ENCODE assay signal across 8 cellular contexts in genomic region chr6:43020847-43021246, GRCh38. TPM values are rescaled to one million over a fixed set of nuclear protein-coding genes. Genes with fewer than 3 reads are reported as not detected.
DNase-seq lines count a peak whose midpoint lies in the region; ATAC-seq lines count a peak whose summit lies in the region.

No MANE protein-coding gene starts in this region.

- H3K36me3 ChIP-seq in stomach smooth muscle (ENCODE audit: control insufficient read depth in 2 of 2, insufficient read depth in 2 of 2, low read length in 2 of 2): peaks cover 19 to 33% of the 10 kb centered on the region in 2 donors

- peak overlapping the region; percentile 82 for H3K27ac ChIP-seq in stomach smooth muscle (ENCODE audit: low read length)

- peaks cover 34% of the 10 kb centered on the region for H3K4me1 ChIP-seq in stomach smooth muscle (ENCODE audit: control insufficient read depth, insufficient read depth, low read length)

- H3K9ac ChIP-seq in stomach smooth muscle (ENCODE audit: low read length in 2 of 2): peak overlapping the region; percentile 80 to 87

- DNase-seq in activated CD4-positive, alpha-beta T cell treated with anti-CD3 and anti-CD28 coated beads, Interleukin-2, amount 10 ng/mL, durations not matched to agents 7 days and 5 days: no peak
- no peak for DNase-seq in activated CD4-positive, alpha-beta T cell treated with anti-CD3 and anti-CD28 coated beads for 48 hours
- no peak for DNase-seq in activated CD8-positive, alpha-beta T cell treated with anti-CD3 and anti-CD28 coated beads, Interleukin-2, amount 10 ng/mL, durations not matched to agents 7 days and 5 days
- no peak for DNase-seq in activated CD4-positive, CD25-positive, alpha-beta regulatory T cell treated with anti-CD3 and anti-CD28 coated beads, Interleukin-2, amount 50 U/mL, for 72 hours
- DNase-seq in HK-2 (ENCODE audit: unreplicated experiment): no peak
- DNase-seq in activated CD4-positive, alpha-beta T cell treated with anti-CD3 and anti-CD28 coated beads for 4 hours: no peak

- no peaks in the 10 kb centered on the region for H3K9me3 Mint-ChIP-seq in activated CD4-positive, alpha-beta T cell treated with anti-CD3 and anti-CD28 coated beads, Interleukin-2, amount 10 ng/mL, durations not matched to agents 7 days and 5 days
- H3K9me3 Mint-ChIP-seq in activated CD8-positive, alpha-beta T cell treated with anti-CD3 and anti-CD28 coated beads, Interleukin-2, amount 10 ng/mL, durations not matched to agents 7 days and 5 days (ENCODE audit: insufficient read depth): no peaks in the 10 kb centered on the region

- POLR2A ChIA-PET in activated CD4-positive, alpha-beta T cell treated with anti-CD3 and anti-CD28 coated beads, Interleukin-2, amount 10 ng/mL, durations not matched to agents 7 days and 5 days (lab: Charles Lee): no interaction called here
- POLR2A ChIA-PET in activated CD8-positive, alpha-beta T cell treated with anti-CD3 and anti-CD28 coated beads, Interleukin-2, amount 10 ng/mL, durations not matched to agents 7 days and 5 days (lab: Charles Lee): interaction anchor here (0.6 to 2.0 kb wide), 11 partner anchors 12 to 631 kb away, joined by 3 to 7 read pairs (median 5); partner anchors contain the start of genes CNPY3, CUL7, PEX6 and PPP2R5D

- H3K9me3 ChIP-seq in iPS-18c (ENCODE audit: control insufficient read depth, insufficient read depth, low read length) (no peaks in the 10 kb centered on the region), stomach smooth muscle (ENCODE audit: control insufficient read depth in 2 of 2, low read length in 2 of 2) (no peaks in the 10 kb centered on the region)

- peak overlapping the region; percentile 86 for H3K27ac Mint-ChIP-seq in activated CD4-positive, alpha-beta T cell treated with anti-CD3 and anti-CD28 coated beads, Interleukin-2, amount 10 ng/mL, durations not matched to agents 7 days and 5 days
- peak overlapping the region; percentile 89 for H3K27ac Mint-ChIP-seq in activated CD8-positive, alpha-beta T cell treated with anti-CD3 and anti-CD28 coated beads, Interleukin-2, amount 10 ng/mL, durations not matched to agents 7 days and 5 days

- H3K4me3 ChIP-seq in iPS-18c (ENCODE audit: insufficient read depth, low read depth, low read length): peak overlapping the region; percentile 99
- peak overlapping the region; percentile 73 to 98 for H3K4me3 ChIP-seq in stomach smooth muscle (ENCODE audit: low read length in 2 of 2)

- H3K27me3 ChIP-seq in stomach smooth muscle (ENCODE audit: control insufficient read depth in 1 of 2, insufficient read depth in 2 of 2, low read length in 2 of 2): no peaks in the 10 kb centered on the region

- CTCF ChIA-PET in activated CD4-positive, alpha-beta T cell treated with anti-CD3 and anti-CD28 coated beads, Interleukin-2, amount 10 ng/mL, durations not matched to agents 7 days and 5 days (lab: Charles Lee): interaction anchor here (0.7 to 1.1 kb wide), 4 partner anchors 9 to 24 kb away, joined by 3 to 4 read pairs (median 4); no protein-coding TSS in a partner anchor
- CTCF ChIA-PET in activated CD8-positive, alpha-beta T cell treated with anti-CD3 and anti-CD28 coated beads, Interleukin-2, amount 10 ng/mL, durations not matched to agents 7 days and 5 days (lab: Charles Lee): interaction anchor here (1.0 to 2.6 kb wide), 7 partner anchors 18 to 122 kb away, joined by 3 to 16 read pairs (median 4); partner anchors contain the start of genes CUL7 and PEX6

- no peaks in the 10 kb centered on the region for H3K27me3 Mint-ChIP-seq in activated CD4-positive, alpha-beta T cell treated with anti-CD3 and anti-CD28 coated beads, Interleukin-2, amount 10 ng/mL, durations not matched to agents 7 days and 5 days
- no peaks in the 10 kb centered on the region for H3K27me3 Mint-ChIP-seq in activated CD8-positive, alpha-beta T cell treated with anti-CD3 and anti-CD28 coated beads, Interleukin-2, amount 10 ng/mL, durations not matched to agents 7 days and 5 days (ENCODE audit: low read depth)

- peaks cover 29% of the 10 kb centered on the region for H3K4me1 Mint-ChIP-seq in activated CD4-positive, alpha-beta T cell treated with anti-CD3 and anti-CD28 coated beads, Interleukin-2, amount 10 ng/mL, durations not matched to agents 7 days and 5 days
- peaks cover 35% of the 10 kb centered on the region for H3K4me1 Mint-ChIP-seq in activated CD8-positive, alpha-beta T cell treated with anti-CD3 and anti-CD28 coated beads, Interleukin-2, amount 10 ng/mL, durations not matched to agents 7 days and 5 days (ENCODE audit: low read depth)

- ATAC-seq in activated CD8-positive, alpha-beta T cell treated with anti-CD3 and anti-CD28 coated beads, Interleukin-2, amount 10 ng/mL, durations not matched to agents 7 days and 5 days: no peak

- H3K36me3 Mint-ChIP-seq in activated CD4-positive, alpha-beta T cell treated with anti-CD3 and anti-CD28 coated beads, Interleukin-2, amount 10 ng/mL, durations not matched to agents 7 days and 5 days (ENCODE audit: low read depth): peaks cover 47% of the 10 kb centered on the region
- peaks cover 45% of the 10 kb centered on the region for H3K36me3 Mint-ChIP-seq in activated CD8-positive, alpha-beta T cell treated with anti-CD3 and anti-CD28 coated beads, Interleukin-2, amount 10 ng/mL, durations not matched to agents 7 days and 5 days (ENCODE audit: low read depth)

- peak overlapping the region; percentile 98 for H3K4me3 Mint-ChIP-seq in activated CD4-positive, alpha-beta T cell treated with anti-CD3 and anti-CD28 coated beads, Interleukin-2, amount 10 ng/mL, durations not matched to agents 7 days and 5 days
- peak overlapping the region; percentile 83 for H3K4me3 Mint-ChIP-seq in activated CD8-positive, alpha-beta T cell treated with anti-CD3 and anti-CD28 coated beads, Interleukin-2, amount 10 ng/mL, durations not matched to agents 7 days and 5 days

RNA-seq across cellular contexts. Expression of gene RRP36, which starts 0.6 kb away (rescaled TPM):
- 10 to 100 TPM; 65.3 to 68.4 TPM for total RNA-seq in activated CD4-positive, alpha-beta T cell treated with anti-CD3 and anti-CD28 coated beads, Interleukin-2, amount 10 ng/mL, durations not matched to agents 7 days and 5 days
- total RNA-seq in activated CD8-positive, alpha-beta T cell treated with anti-CD3 and anti-CD28 coated beads, Interleukin-2, amount 10 ng/mL, durations not matched to agents 7 days and 5 days: 10 to 100 TPM; 84.3 to 92.8 TPM

RNA-seq across cellular contexts. Expression of gene KLHDC3, which starts 6.8 kb away (rescaled TPM):
- total RNA-seq in activated CD4-positive, alpha-beta T cell treated with anti-CD3 and anti-CD28 coated beads, Interleukin-2, amount 10 ng/mL, durations not matched to agents 7 days and 5 days: 10 to 100 TPM; 64.7 to 74.2 TPM
- 10 to 100 TPM; 75.4 to 76.0 TPM for total RNA-seq in activated CD8-positive, alpha-beta T cell treated with anti-CD3 and anti-CD28 coated beads, Interleukin-2, amount 10 ng/mL, durations not matched to agents 7 days and 5 days

RNA-seq across cellular contexts. Expression of gene MEA1, which starts 7.1 kb away (rescaled TPM):
- 10 to 100 TPM; 58.9 to 70.1 TPM for total RNA-seq in activated CD4-positive, alpha-beta T cell treated with anti-CD3 and anti-CD28 coated beads, Interleukin-2, amount 10 ng/mL, durations not matched to agents 7 days and 5 days
- total RNA-seq in activated CD8-positive, alpha-beta T cell treated with anti-CD3 and anti-CD28 coated beads, Interleukin-2, amount 10 ng/mL, durations not matched to agents 7 days and 5 days: 10 to 100 TPM; 77.1 to 84.1 TPM

RNA-seq across cellular contexts. Expression of gene CUL7, which starts 32.8 kb away (rescaled TPM):
- 10 to 100 TPM in 1 of 2 experiments, 1 to 10 TPM in 1; 9.7 to 11.2 TPM for total RNA-seq in activated CD4-positive, alpha-beta T cell treated with anti-CD3 and anti-CD28 coated beads, Interleukin-2, amount 10 ng/mL, durations not matched to agents 7 days and 5 days
- 1 to 10 TPM; 8.5 to 8.9 TPM for total RNA-seq in activated CD8-positive, alpha-beta T cell treated with anti-CD3 and anti-CD28 coated beads, Interleukin-2, amount 10 ng/mL, durations not matched to agents 7 days and 5 days

RNA-seq across cellular contexts. Expression of gene PPP2R5D, which starts 36.5 kb away (rescaled TPM):
- total RNA-seq in activated CD4-positive, alpha-beta T cell treated with anti-CD3 and anti-CD28 coated beads, Interleukin-2, amount 10 ng/mL, durations not matched to agents 7 days and 5 days: 10 to 100 TPM; 62.0 to 68.1 TPM
- 10 to 100 TPM; 63.1 to 66.5 TPM for total RNA-seq in activated CD8-positive, alpha-beta T cell treated with anti-CD3 and anti-CD28 coated beads, Interleukin-2, amount 10 ng/mL, durations not matched to agents 7 days and 5 days
